ENCODE assay signal across 14 cellular contexts in the genomic region with DNA sequence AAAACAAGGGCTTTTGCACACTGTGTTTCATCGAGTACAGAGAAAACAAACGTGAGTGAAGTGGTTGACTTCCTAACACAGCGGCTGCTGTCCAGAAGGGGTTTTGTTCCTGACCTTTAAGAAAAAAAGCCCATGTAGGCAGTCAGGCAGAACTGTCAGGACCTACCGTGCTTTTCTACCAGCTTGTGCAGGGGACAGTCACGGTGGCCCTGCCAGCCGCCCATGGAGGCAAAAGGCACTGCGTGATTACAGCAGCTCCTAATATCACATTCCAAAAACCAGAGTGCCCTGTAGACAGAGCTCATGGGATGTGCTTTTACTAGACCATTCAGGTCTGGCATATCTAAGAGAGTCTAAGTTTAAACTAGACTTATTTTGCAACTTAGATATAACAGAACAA. TPM values are rescaled to one million over a fixed set of nuclear protein-coding genes. Genes with fewer than 3 reads are reported as not detected.
DNase-seq lines count a peak whose midpoint lies in the region; FAIRE-seq and TF ChIP-seq lines count a peak whose summit lies in the region.
"Had no signal": no experiment of that assay in that cellular context is flagged by ENCODE, and none has a peak within 500 bp of the region (broad histone marks: within the 10 kb centered on the region; RNA-seq: fewer than 3 reads in every experiment).

No MANE protein-coding gene starts in this region.

- H3K4me3 Mint-ChIP-seq in T-helper 1 cell treated with Interleukin-12 subunit alpha and Interleukin-12 subunit beta and Interleukin-4 antibody, amounts not matched to agents 30 μg/mL and 1 μg/mL, for 36 hours, result no peak overlapping the region
- no peak overlapping the region for H3K4me3 Mint-ChIP-seq in dendritic cell treated with granulocyte-macrophage colony-stimulating factor and Interleukin-4, amounts not matched to agents 40 ng/mL and 50 ng/mL, for 4 days

- H3K27me3 Mint-ChIP-seq in T-helper 1 cell treated with Interleukin-12 subunit alpha and Interleukin-12 subunit beta and Interleukin-4 antibody, amounts not matched to agents 30 μg/mL and 1 μg/mL, for 36 hours (ENCODE audit: low read depth), result no peaks in the 10 kb centered on the region
- H3K27me3 Mint-ChIP-seq in dendritic cell treated with granulocyte-macrophage colony-stimulating factor and Interleukin-4, amounts not matched to agents 40 ng/mL and 50 ng/mL, for 4 days, result no peaks in the 10 kb centered on the region

- H3K9me3 ChIP-seq in sigmoid colon, result no peaks in the 10 kb centered on the region

- H3K27ac Mint-ChIP-seq in T-helper 1 cell treated with Interleukin-12 subunit alpha and Interleukin-12 subunit beta and Interleukin-4 antibody, amounts not matched to agents 30 μg/mL and 1 μg/mL, for 36 hours, result peak overlapping the region; percentile 67
- peak overlapping the region; percentile 58 for H3K27ac Mint-ChIP-seq in dendritic cell treated with granulocyte-macrophage colony-stimulating factor and Interleukin-4, amounts not matched to agents 40 ng/mL and 50 ng/mL, for 4 days

- DNase-seq in T-helper 1 cell, result no peak
- no peak for DNase-seq in GM12891 (ENCODE audit: insufficient read length, low spot score)
- DNase-seq in sigmoid colon, result no peak
- no peak for DNase-seq in superior temporal gyrus (ENCODE audit: extremely low spot score)
- no peak for DNase-seq in AML-193 (lab: John Stamatoyannopoulos, UW)
- DNase-seq in DMS 273 (lab: John Stamatoyannopoulos, UW; ENCODE audit: unreplicated experiment), result no peak
- DNase-seq: aorta; DMS 273 treated with DMSO at 0.1 percent for 48 hours; stimulated activated CD4-positive, alpha-beta T cell treated with anti-CD3 and anti-CD28 coated beads, Interleukin-4, amount 100 ng/mL, for 4 hours; SW 1271 had no signal

- peak; percentile 54 for FAIRE-seq in GM12891 (lab: Jason Lieb, UNC)
- FAIRE-seq: islet of Langerhans had no signal

- no peak overlapping the region for H3K4me3 ChIP-seq in sigmoid colon

- no peak for TF ChIP-seq EP300 in sigmoid colon (IDR thresholded peaks at IDR 0.05)

- H3K4me1 ChIP-seq in sigmoid colon, result peaks cover 0 to 25% (median 19%) of the 10 kb centered on the region in 4 donors

- peak overlapping the region; percentile 37 to 56 (median 49) for H3K27ac ChIP-seq in sigmoid colon
- H3K27ac ChIP-seq: 22Rv1 had no signal

- H3K27me3 ChIP-seq in sigmoid colon, result no peaks in the 10 kb centered on the region

- intact Hi-C loops in dendritic cell treated with granulocyte-macrophage colony-stimulating factor and Interleukin-4, amounts not matched to agents 40 ng/mL and 50 ng/mL, for 4 days (cut with micrococcal nuclease), result no loop called here
- intact Hi-C loops in sigmoid colon (cut with DNase I), result loop anchor here (10.0 kb wide), 2 partner anchors 226 to 664 kb away; a partner anchor contains a TSS

- TF ChIP-seq POLR2A in GM12891 (IDR thresholded peaks at IDR 0.05; ENCODE audit: low read depth, low read length) (no peak), sigmoid colon (IDR thresholded peaks at IDR 0.05) (no peak)

- H3K36me3 Mint-ChIP-seq in T-helper 1 cell treated with Interleukin-12 subunit alpha and Interleukin-12 subunit beta and Interleukin-4 antibody, amounts not matched to agents 30 μg/mL and 1 μg/mL, for 36 hours (ENCODE audit: low read depth), result peaks cover 78% of the 10 kb centered on the region
- peaks cover 95% of the 10 kb centered on the region for H3K36me3 Mint-ChIP-seq in dendritic cell treated with granulocyte-macrophage colony-stimulating factor and Interleukin-4, amounts not matched to agents 40 ng/mL and 50 ng/mL, for 4 days (ENCODE audit: low read depth)

- no peak for TF ChIP-seq CTCF in sigmoid colon (IDR thresholded peaks at IDR 0.05)

- no peaks in the 10 kb centered on the region for H3K9me3 Mint-ChIP-seq in T-helper 1 cell treated with Interleukin-12 subunit alpha and Interleukin-12 subunit beta and Interleukin-4 antibody, amounts not matched to agents 30 μg/mL and 1 μg/mL, for 36 hours
- H3K9me3 Mint-ChIP-seq in dendritic cell treated with granulocyte-macrophage colony-stimulating factor and Interleukin-4, amounts not matched to agents 40 ng/mL and 50 ng/mL, for 4 days, result no peaks in the 10 kb centered on the region

- H3K36me3 ChIP-seq in sigmoid colon, result peaks cover 70 to 92% (median 74%) of the 10 kb centered on the region in 4 donors

- WGBS in sigmoid colon, 2 donors, result 83 to 91% methylated on average over 7 of the region's 7 CpGs

- peaks cover 74% of the 10 kb centered on the region for H3K4me1 Mint-ChIP-seq in T-helper 1 cell treated with Interleukin-12 subunit alpha and Interleukin-12 subunit beta and Interleukin-4 antibody, amounts not matched to agents 30 μg/mL and 1 μg/mL, for 36 hours (ENCODE audit: low read depth)
- peaks cover 57% of the 10 kb centered on the region for H3K4me1 Mint-ChIP-seq in dendritic cell treated with granulocyte-macrophage colony-stimulating factor and Interleukin-4, amounts not matched to agents 40 ng/mL and 50 ng/mL, for 4 days (ENCODE audit: low read depth)

TF ChIP-seq in GM12891, 5 proteins besides CTCF, POLR2A, EP300 and RAD21:
- no peak for TF ChIP-seq TAF1 (IDR thresholded peaks at IDR 0.05; ENCODE audit: low read depth, low read length)

RNA-seq across cellular contexts. Expression of a gene that starts 12.2 kb away (rescaled TPM):
- 120 TPM for polyA plus RNA-seq in GM12891 (2012; ENCODE audit: low read depth, missing spikeins)
- total RNA-seq in sigmoid colon, result 10 to 100 TPM; 14.6 to 37.6 (median 21.0) TPM
- 10 to 100 TPM; 11.4 to 49.9 (median 18.7) TPM for polyA plus RNA-seq in sigmoid colon
